ENCODE assay signal across 7 cellular contexts in genomic region chr4:15778191-15778741, GRCh38. TPM values are rescaled to one million over a fixed set of nuclear protein-coding genes. Genes with fewer than 3 reads are reported as not detected.
DNase-seq lines count a peak whose midpoint lies in the region; ATAC-seq, FAIRE-seq and TF ChIP-seq lines count a peak whose summit lies in the region.

TSS of gene CD38 (plus strand) at chr4:15778328. CDS start at chr4:15778415, 87 bp downstream.

- H3K27me3 Mint-ChIP-seq in astrocyte (ENCODE audit: low read depth, unreplicated experiment), result peaks cover 90% of the 10 kb centered on the region

- H3K9me3 ChIP-seq in NT2/D1 (ENCODE audit: insufficient read depth, low read length), result no peaks in the 10 kb centered on the region
- no peaks in the 10 kb centered on the region for H3K9me3 ChIP-seq in astrocyte (ENCODE audit: insufficient read depth, low read depth, low read length)
- H3K9me3 ChIP-seq in kidney (ENCODE audit: control insufficient read depth in 1 of 2, low read length in 2 of 2), result no peaks in the 10 kb centered on the region

- H3K36me3 ChIP-seq in NT2/D1 (ENCODE audit: insufficient read depth, insufficient read length, low read length) (no peaks in the 10 kb centered on the region), astrocyte (ENCODE audit: insufficient read depth, low read length) (no peaks in the 10 kb centered on the region), kidney (ENCODE audit: control insufficient read depth in 1 of 2, insufficient read depth in 2 of 2, low read length in 2 of 2) (no peaks in the 10 kb centered on the region)

- peaks cover 9% of the 10 kb centered on the region for H3K4me1 Mint-ChIP-seq in astrocyte (ENCODE audit: low read depth, unreplicated experiment)

- H3K4me3 Mint-ChIP-seq in astrocyte (ENCODE audit: unreplicated experiment), result peak within 1 kb of the TSS; percentile 76

- H3K27ac ChIP-seq in astrocyte (ENCODE audit: low read depth, low read length) (no peak within 1 kb of the TSS), kidney (ENCODE audit: low read depth in 2 of 2, low read length in 2 of 2) (peak within 1 kb of the TSS in 1 of 2 donors; percentile 41)

- H3K9ac ChIP-seq in NT2/D1 (ENCODE audit: insufficient read length, low read depth), result peak within 1 kb of the TSS; percentile 68
- H3K9ac ChIP-seq in astrocyte (ENCODE audit: low read length), result peak within 1 kb of the TSS; percentile 50
- H3K9ac ChIP-seq in kidney (ENCODE audit: low read length in 2 of 2), result peak within 1 kb of the TSS; percentile 43 to 44

- TF ChIP-seq CTCF in astrocyte (IDR thresholded peaks at IDR 0.05; ENCODE audit: insufficient read depth, low read depth, low read length), result no peak
- TF ChIP-seq CTCF in kidney (IDR thresholded peaks at IDR 0.05; ENCODE audit: borderline replicate concordance, extremely low read depth, insufficient read depth), result no peak

- peaks cover 2% of the 10 kb centered on the region for H3K4me1 ChIP-seq in NT2/D1 (ENCODE audit: insufficient read depth, insufficient read length)
- H3K4me1 ChIP-seq in astrocyte (ENCODE audit: insufficient read depth, low read length), result peaks cover 9% of the 10 kb centered on the region
- peaks cover 3% of the 10 kb centered on the region in 2 donors for H3K4me1 ChIP-seq in kidney (ENCODE audit: control insufficient read depth in 1 of 2, insufficient read depth in 1 of 2, low read depth in 1 of 2, low read length in 2 of 2)

- H4K20me1 ChIP-seq in astrocyte (ENCODE audit: insufficient read depth, low read length), result no peaks in the 10 kb centered on the region

- H3K4me3 ChIP-seq in NT2/D1 (ENCODE audit: insufficient read length, low read depth) (peak within 1 kb of the TSS; percentile 65), astrocyte (ENCODE audit: insufficient read depth, low read depth, low read length) (peak within 1 kb of the TSS; percentile 62), kidney (ENCODE audit: low read length in 2 of 2) (peak within 1 kb of the TSS; percentile 66)

- no peak within 1 kb of the TSS for H3K27ac Mint-ChIP-seq in astrocyte (ENCODE audit: unreplicated experiment)

- H3K4me2 ChIP-seq in astrocyte (ENCODE audit: low read length), result peak within 1 kb of the TSS; percentile 88

- intact Hi-C loops in kidney (cut with DNase I), result no loop called here

- peak within 1 kb of the TSS; percentile 83 for H2AFZ ChIP-seq in astrocyte (ENCODE audit: low read depth, low read length)

- H3K36me3 Mint-ChIP-seq in astrocyte (ENCODE audit: low read depth, unreplicated experiment), result no peaks in the 10 kb centered on the region

- FAIRE-seq in astrocyte (lab: Jason Lieb, UNC) (no peak), kidney (lab: Jason Lieb, UNC) (no peak)

- ATAC-seq in GM18517 (IDR thresholded peaks at IDR 0.05; ENCODE audit: unreplicated experiment), result peak; percentile 73
- peak; percentile 76 for ATAC-seq in HG02642 (IDR thresholded peaks at IDR 0.05; ENCODE audit: poor library complexity, unreplicated experiment)

- DNase-seq in NT2/D1 (ENCODE audit: low read depth, low spot score) (no peak), astrocyte (ENCODE audit: low read depth) (no peak), kidney (peak; percentile 79), NCI-H526 treated with DMSO at 0.1 percent for 48 hours (lab: John Stamatoyannopoulos, UW) (no peak)
- peak; percentile 43 for DNase-seq in stimulated activated CD4-positive, alpha-beta T cell treated with anti-CD3 and anti-CD28 coated beads, Interleukin-4, amount 100 ng/mL, for 1 hour

- H3K79me2 ChIP-seq in astrocyte (ENCODE audit: insufficient read depth, low read length), result no peaks in the 10 kb centered on the region

- H3K9me3 Mint-ChIP-seq in astrocyte (ENCODE audit: unreplicated experiment), result no peaks in the 10 kb centered on the region

- H3K27me3 ChIP-seq in NT2/D1 (ENCODE audit: insufficient read depth, insufficient read length) (peaks cover 63% of the 10 kb centered on the region), astrocyte (ENCODE audit: insufficient read depth, low read length) (peaks cover 19% of the 10 kb centered on the region)

RNA-seq across cellular contexts. Expression of gene CD38, which starts in this region (rescaled TPM):
- total RNA-seq in astrocyte (0.94 and 1.0 TPM in 2 replicates), kidney (8.9 TPM)
- 0.15 TPM for polyA plus RNA-seq in kidney (ENCODE audit: insufficient read depth, low read depth, low replicate concordance)

Comparison
In these comparisons a context has a peak if more than half of its experiments do, and no peak if none do; other contexts are left out.
1. DNase-seq: peak in kidney (single experiment) and stimulated activated CD4-positive, alpha-beta T cell treated with anti-CD3 and anti-CD28 coated beads, Interleukin-4, amount 100 ng/mL, for 1 hour (single experiment); none in NT2/D1 (single experiment), astrocyte (single experiment) and NCI-H526 treated with DMSO at 0.1 percent for 48 hours (single experiment).
2. Peak in every context shown above with its lines, with median percentiles within 50 percentile points of each other: H3K4me3 ChIP-seq and H3K9ac ChIP-seq.